19 cellular contexts compared by ENCODE assay signal in genomic region chr7:46360255-46360654, GRCh38.
"Had no signal": no experiment of that assay in that cellular context is flagged by ENCODE, and none has a peak within 500 bp of the region (broad histone marks: within the 10 kb centered on the region; RNA-seq: fewer than 3 reads in every experiment).

No MANE protein-coding gene starts in this region.

- H3K4me1 ChIP-seq: foreskin keratinocyte, gastroesophageal sphincter, heart left ventricle, left lung, lower lobe of right lung had no signal

- H3K9me3 Mint-ChIP-seq: endodermal cell, naive B cell had no signal

- H2AFZ ChIP-seq: hepatocyte had no signal

- H3K27me3 ChIP-seq: gastroesophageal sphincter, heart left ventricle, hepatocyte, left lung had no signal

- H3K27ac Mint-ChIP-seq: effector memory CD8-positive, alpha-beta T cell; endodermal cell; mesothelial cell of epicardium; naive B cell had no signal

- ATAC-seq: effector memory CD8-positive, alpha-beta T cell; esophagus mucosa; foreskin keratinocyte; gastroesophageal sphincter; heart left ventricle; left cardiac atrium; left lung; lower lobe of right lung; mucosa of descending colon had no signal

- H3K27ac ChIP-seq: coronary artery, epithelial cell of prostate, foreskin keratinocyte, gastroesophageal sphincter, heart left ventricle, hepatocyte, left lung, lower lobe of right lung had no signal

- H3K4me3 ChIP-seq: coronary artery, gastroesophageal sphincter, heart left ventricle, hepatocyte, left lung, lower lobe of right lung, mucosa of descending colon had no signal

- H3K79me2 ChIP-seq: hepatocyte had no signal

- H3K36me3 Mint-ChIP-seq: naive B cell had no signal

- H3K27me3 Mint-ChIP-seq: effector memory CD8-positive, alpha-beta T cell; naive B cell had no signal

- H3K4me1 Mint-ChIP-seq: endodermal cell, naive B cell had no signal

- DNase-seq: effector CD8-positive, alpha-beta T cell; effector memory CD8-positive, alpha-beta T cell; endodermal cell; foreskin keratinocyte; hypothalamus; left cardiac atrium; left lung; left ventricle myocardium superior; lower lobe of right lung; mesenchymal stem cell; mucosa of descending colon; naive B cell had no signal

- H3K36me3 ChIP-seq: gastroesophageal sphincter, heart left ventricle, left lung, lower lobe of right lung had no signal

- H3K9me3 ChIP-seq: gastroesophageal sphincter, heart left ventricle, left lung, lower lobe of right lung, mucosa of descending colon had no signal

- H3K4me2 ChIP-seq: hepatocyte had no signal

- H3K4me3 Mint-ChIP-seq: effector memory CD8-positive, alpha-beta T cell; endodermal cell; mesothelial cell of epicardium; naive B cell had no signal
